20 cellular contexts compared by ENCODE assay signal in genomic region chr1:243454328-243454997, GRCh38.
DNase-seq lines count a peak whose midpoint lies in the region; ATAC-seq, FAIRE-seq and TF ChIP-seq lines count a peak whose summit lies in the region.
"Had no signal": no experiment of that assay in that cellular context is flagged by ENCODE, and none has a peak within 500 bp of the region (broad histone marks: within the 10 kb centered on the region; RNA-seq: fewer than 3 reads in every experiment).

No MANE protein-coding gene starts in this region.

- no peak for TF ChIP-seq CTCF in GM23338 (conservative IDR thresholded peaks at IDR 0.05; ENCODE audit: low read depth in 2 of 2)
- no peak for TF ChIP-seq CTCF in bronchial epithelial cell (IDR thresholded peaks at IDR 0.05; ENCODE audit: insufficient read depth, low read length, severe bottlenecking)
- no peak for TF ChIP-seq CTCF in HepG2 (CRISPR knock-in tag; IDR thresholded peaks at IDR 0.05)

- POLR2A ChIA-PET in HepG2 (lab: Yijun Ruan, JAX) (no interaction called here), HEK293T (lab: Yijun Ruan, JAX) (no interaction called here)

- H3K9me3 Mint-ChIP-seq in GM23338: no peaks in the 10 kb centered on the region
- H3K9me3 Mint-ChIP-seq: CD4-positive, alpha-beta T cell had no signal

- no peak for TF ChIP-seq EP300 in HepG2 (IDR thresholded peaks at IDR 0.05; ENCODE audit: low read depth in 2 of 2, low read length in 2 of 2)
- no peak for TF ChIP-seq EP300 in HepG2 (CRISPR knock-in tag; IDR thresholded peaks at IDR 0.05; ENCODE audit: borderline replicate concordance)

- no peak for TF ChIP-seq RAD21 in HepG2 (CRISPR knock-in tag; IDR thresholded peaks at IDR 0.05)

- peak overlapping the region; percentile 36 for H3K27ac Mint-ChIP-seq in GM23338
- H3K27ac Mint-ChIP-seq: CD4-positive, alpha-beta T cell had no signal

- no peak for ATAC-seq in GM23338
- peak; percentile 95 for ATAC-seq in HepG2
- ATAC-seq: Right ventricle myocardium inferior had no signal

- H3K4me3 ChIP-seq in GM23338 (no peak overlapping the region), bronchial epithelial cell (ENCODE audit: low read depth, low read length) (no peak overlapping the region), HepG2 (replicated peaks in 1 of 3; ENCODE audit: insufficient read depth in 1 of 3, low read depth in 2 of 3, low read length in 3 of 3) (no peak overlapping the region)
- H3K4me3 ChIP-seq: GM23248 had no signal

- H3K4me2 ChIP-seq in GM23338: no peak overlapping the region
- no peak overlapping the region for H3K4me2 ChIP-seq in HepG2 (ENCODE audit: low read depth, low read length)

- H3K4me1 Mint-ChIP-seq in GM23338: no peaks in the 10 kb centered on the region; the same call in 2 of the 3 replicates

- WGBS in HepG2 (ENCODE audit: low lambda C conversion rate): 73% methylated on average over 17 of the region's 17 CpGs

- no peaks in the 10 kb centered on the region for H3K36me3 Mint-ChIP-seq in GM23338 (ENCODE audit: low read depth)

- no peak overlapping the region for H3K9ac ChIP-seq in HepG2 (ENCODE audit: insufficient read depth, low read depth, low read length)
- H3K9ac ChIP-seq: GM23248 had no signal

- no peak overlapping the region for H3K27ac ChIP-seq in GM23338 (ENCODE audit: low read depth)
- H3K27ac ChIP-seq in HepG2 (ENCODE audit: extremely low read length, insufficient read depth, low read length): no peak overlapping the region
- H3K27ac ChIP-seq: GM23248 had no signal

- H3K27me3 ChIP-seq in GM23338 (ENCODE audit: insufficient read depth) (no peaks in the 10 kb centered on the region), bronchial epithelial cell (ENCODE audit: control insufficient read depth, insufficient read depth, low read length) (no peaks in the 10 kb centered on the region), HepG2 (ENCODE audit: control insufficient read depth in 1 of 2, insufficient read depth in 2 of 2, low read length in 2 of 2) (no peaks in the 10 kb centered on the region; a peak in 1 of 5 replicates)

- no TSS peak for BruUV-seq in HepG2 (replicated peaks; lab: Mats Ljungman, UMichigan)

- H3K4me1 ChIP-seq in GM23338 (ENCODE audit: insufficient read depth) (no peaks in the 10 kb centered on the region), HepG2 (ENCODE audit: insufficient read depth, low read length) (peaks cover 25% of the 10 kb centered on the region)
- H3K4me1 ChIP-seq: Caco-2 had no signal

- H3K79me2 ChIP-seq in GM23338 (replicated peaks; ENCODE audit: insufficient read depth) (no peaks in the 10 kb centered on the region), HepG2 (ENCODE audit: insufficient read depth, low read length) (no peaks in the 10 kb centered on the region)

- no peaks in the 10 kb centered on the region for H3K36me3 ChIP-seq in GM23338 (ENCODE audit: insufficient read depth)
- H3K36me3 ChIP-seq in bronchial epithelial cell (ENCODE audit: control insufficient read depth, insufficient read depth, low read length): no peaks in the 10 kb centered on the region
- no peaks in the 10 kb centered on the region for H3K36me3 ChIP-seq in HepG2 (replicated peaks in 1 of 2; ENCODE audit: control insufficient read depth in 1 of 2, insufficient read depth in 2 of 2, low read length in 2 of 2)

- CTCF ChIA-PET in HepG2 (lab: Yijun Ruan, JAX; ENCODE audit: low intra/inter-chr PET ratio, low total read pairs): no interaction called here
- CTCF ChIA-PET in HEK293T (lab: Yijun Ruan, JAX): no interaction called here

- in situ Hi-C loops in HepG2 (cut with HindIII; ENCODE audit: extremely low pct_ligation_motif_present, low pct_unique_long_range_greater_than_20kb): no loop called here

- H3K9me2 ChIP-seq in GM23338 (ENCODE audit: insufficient read depth): no peaks in the 10 kb centered on the region

- no peaks in the 10 kb centered on the region for H3F3A ChIP-seq in GM23338 (replicated peaks; ENCODE audit: low read depth)

- FAIRE-seq in bronchial epithelial cell (lab: Jason Lieb, UNC) (no peak), HepG2 (lab: Jason Lieb, UNC) (peak; percentile 63)
- FAIRE-seq: A204.1, RCC 7860 had no signal

- peaks cover 2% of the 10 kb centered on the region for H3K27me3 Mint-ChIP-seq in GM23338 (ENCODE audit: insufficient read depth, low read depth, poor library complexity)
- H3K27me3 Mint-ChIP-seq: CD4-positive, alpha-beta T cell had no signal

- H2AFZ ChIP-seq in GM23338 (no peak overlapping the region), HepG2 (ENCODE audit: low read length) (no peak overlapping the region)
- H2AFZ ChIP-seq: GM23248 had no signal

- intact Hi-C loops in HepG2 (cut with micrococcal nuclease; ENCODE audit: unreplicated experiment): no loop called here

- H3K9me3 ChIP-seq in HepG2 (ENCODE audit: low read length): no peaks in the 10 kb centered on the region
- H3K9me3 ChIP-seq: Caco-2 had no signal

- no peak for DNase-seq in GM23338 (ENCODE audit: low spot score)
- peak; percentile 20 for DNase-seq in NCI-H2171 (lab: John Stamatoyannopoulos, UW)
- DNase-seq in bronchial epithelial cell (ENCODE audit: low read depth): peak; percentile 30
- peak; percentile 18 for DNase-seq in HepG2 (ENCODE audit: low spot score)
- no peak for DNase-seq in cerebellar cortex (ENCODE audit: low spot score)
- no peak for DNase-seq in NCI-H2081 (lab: John Stamatoyannopoulos, UW)
- DNase-seq in HEK293T (ENCODE audit: extremely low spot score): no peak
- no peak for DNase-seq in NCI-H2227 treated with DMSO at 0.1 percent for 48 hours (lab: John Stamatoyannopoulos, UW)
- DNase-seq: Caco-2; CD4-positive, alpha-beta T cell; GF-D8; GM23248; KBM-7; MV-4-11; NCI-H1417 treated with DMSO at 0.1 percent for 48 hours; NCI-H2029; NCI-H774 had no signal

- H3K4me3 Mint-ChIP-seq in GM23338: no peak overlapping the region
- H3K4me3 Mint-ChIP-seq: CD4-positive, alpha-beta T cell had no signal

- TF ChIP-seq POLR2A in HepG2 (IDR thresholded peaks at IDR 0.05; ENCODE audit: insufficient read depth in 1 of 2, low read depth in 2 of 2, low read length in 2 of 2): no peak

- no peaks in the 10 kb centered on the region for H4K20me1 ChIP-seq in GM23338 (replicated peaks; ENCODE audit: insufficient read depth)
- H4K20me1 ChIP-seq in HepG2 (ENCODE audit: insufficient read depth, low read length): no peaks in the 10 kb centered on the region

TF ChIP-seq in HepG2, 621 proteins besides CTCF, POLR2A, EP300 and RAD21:
- TF ChIP-seq HNF4A (CRISPR knock-in tag; IDR thresholded peaks at IDR 0.05) (peak; percentile 34; the same call in 1 of the 2 replicates), RARG (CRISPR knock-in tag; IDR thresholded peaks at IDR 0.05; ENCODE audit: low read depth) (no peak), ZNF205 (CRISPR knock-in tag; IDR thresholded peaks at IDR 0.05) (no peak), SOX6 (IDR thresholded peaks at IDR 0.05) (no peak), SOX6 (CRISPR knock-in tag; IDR thresholded peaks at IDR 0.05) (peak; percentile 19; the same call in 1 of the 2 replicates)
TF ChIP-seq in HepG2: peak in this region for 2.

TF ChIP-seq in HEK293T, 16 proteins besides CTCF, POLR2A, EP300 and RAD21:
- TF ChIP-seq SUZ12 (IDR thresholded peaks at IDR 0.05): no peak
- no peak for TF ChIP-seq FOXK2 (IDR thresholded peaks at IDR 0.05)
- TF ChIP-seq LEF1 (IDR thresholded peaks at IDR 0.05; ENCODE audit: borderline replicate concordance): no peak
- TF ChIP-seq ELF4 (IDR thresholded peaks at IDR 0.05): no peak
- no peak for TF ChIP-seq FOXA1 (IDR thresholded peaks at IDR 0.05)
- TF ChIP-seq SP1 (IDR thresholded peaks at IDR 0.05): no peak
- no peak for TF ChIP-seq PKNOX1 (IDR thresholded peaks at IDR 0.05)
- TF ChIP-seq TARDBP (IDR thresholded peaks at IDR 0.05): no peak
- no peak for TF ChIP-seq CTBP1 (IDR thresholded peaks at IDR 0.05; ENCODE audit: borderline replicate concordance)
- no peak for TF ChIP-seq FOXM1 (IDR thresholded peaks at IDR 0.05; ENCODE audit: borderline replicate concordance)
- TF ChIP-seq ZNF384 (IDR thresholded peaks at IDR 0.05): no peak
- no peak for TF ChIP-seq NFRKB (IDR thresholded peaks at IDR 0.05)
- no peak for TF ChIP-seq HDGF (IDR thresholded peaks at IDR 0.05; ENCODE audit: borderline replicate concordance)
- no peak for TF ChIP-seq BHLHE40 (IDR thresholded peaks at IDR 0.05; ENCODE audit: borderline replicate concordance)
- TF ChIP-seq L3MBTL2 (conservative IDR thresholded peaks at IDR 0.05): no peak
- no peak for TF ChIP-seq ARNT (IDR thresholded peaks at IDR 0.05)
TF ChIP-seq in HEK293T: peak in this region for 0.

Comparison
In these comparisons a context has a peak if more than half of its experiments do, and no peak if none do; other contexts are left out.
1. DNase-seq: peak in NCI-H2171 (single experiment), bronchial epithelial cell (single experiment) and HepG2 (single experiment); none in GM23338 (single experiment), cerebellar cortex (single experiment), NCI-H2081 (0 of 2), HEK293T (single experiment) and NCI-H2227 treated with DMSO at 0.1 percent for 48 hours (single experiment).